ENCODE assay signal across 25 cellular contexts in the genomic region with DNA sequence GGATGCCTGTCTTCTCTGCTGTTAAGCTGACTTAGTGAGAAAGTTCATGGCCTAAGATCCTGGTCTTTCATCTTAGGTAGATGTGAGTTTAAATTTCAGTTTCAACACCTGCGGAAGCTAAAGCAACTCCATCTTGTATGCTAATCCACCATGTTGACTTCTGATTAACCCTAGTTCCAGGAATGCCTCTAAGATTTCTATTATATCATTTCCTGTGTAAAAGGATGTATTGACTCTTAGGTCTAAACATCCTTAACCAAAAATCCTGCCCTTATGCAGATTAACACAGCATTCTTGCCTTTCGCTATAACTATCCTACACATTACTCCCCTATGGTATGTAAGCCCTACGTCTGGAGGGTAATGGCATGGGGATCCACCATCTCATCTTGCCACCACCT.
DNase-seq lines count a peak whose midpoint lies in the region; ATAC-seq and TF ChIP-seq lines count a peak whose summit lies in the region.
"Had no signal": no experiment of that assay in that cellular context is flagged by ENCODE, and none has a peak within 500 bp of the region (broad histone marks: within the 10 kb centered on the region; RNA-seq: fewer than 3 reads in every experiment).

No MANE protein-coding gene starts in this region.

- ATAC-seq in CD4-positive, CD25-positive, alpha-beta regulatory T cell (ENCODE audit: low read depth in 2 of 2) = peak; percentile 46 to 47
- ATAC-seq in DND-41 (ENCODE audit: insufficient read depth, low read depth) (0 out of 3 replicates have a peak, but pooled peaks have one; percentile 22), GM18868 (IDR thresholded peaks at IDR 0.05; ENCODE audit: unreplicated experiment) (no peak)
- peak; percentile 90 for ATAC-seq in activated T-helper 17 cell treated with anti-CD3 and anti-CD28 coated beads, Interleukin-2, amount 50 U/mL, for 72 hours (replicated peaks)
- ATAC-seq: GM12878, HepG2 had no signal

- peaks cover 7% of the 10 kb centered on the region for H3K9me3 Mint-ChIP-seq in activated T-cell treated with anti-CD3 and anti-CD28 coated beads, Interleukin-2, amount 50 U/mL, for 24 hours
- peaks cover 0 to 4% (median 0%) of the 10 kb centered on the region in 7 donors for H3K9me3 Mint-ChIP-seq in CD4-positive, CD25-positive, alpha-beta regulatory T cell
- no peaks in the 10 kb centered on the region for H3K9me3 Mint-ChIP-seq in activated T-helper 17 cell treated with anti-CD3 and anti-CD28 coated beads, Interleukin-2, amount 50 U/mL, for 72 hours
- H3K9me3 Mint-ChIP-seq: HFFc6 had no signal

- H3K27me3 Mint-ChIP-seq in activated T-cell treated with anti-CD3 and anti-CD28 coated beads, Interleukin-2, amount 50 U/mL, for 24 hours = peaks cover 8% of the 10 kb centered on the region
- peaks cover 4% of the 10 kb centered on the region for H3K27me3 Mint-ChIP-seq in CD4-positive, CD25-positive, alpha-beta regulatory T cell
- peaks cover 3% of the 10 kb centered on the region for H3K27me3 Mint-ChIP-seq in activated T-helper 17 cell treated with anti-CD3 and anti-CD28 coated beads, Interleukin-2, amount 50 U/mL, for 72 hours

- H4K20me1 ChIP-seq in DND-41 (ENCODE audit: insufficient read depth, low read length) = no peaks in the 10 kb centered on the region
- H4K20me1 ChIP-seq: BLaER1 had no signal

- TF ChIP-seq CTCF in DND-41 (IDR thresholded peaks at IDR 0.05; ENCODE audit: borderline replicate concordance, extremely low read depth, low read length, poor library complexity, severe bottlenecking) = no peak

- H3K27me3 ChIP-seq in CD4-positive, CD25-positive, alpha-beta regulatory T cell (ENCODE audit: control insufficient read depth, insufficient read depth, low read length) = no peaks in the 10 kb centered on the region
- no peaks in the 10 kb centered on the region for H3K27me3 ChIP-seq in DND-41 (ENCODE audit: insufficient read depth, low read length, poor library complexity)
- H3K27me3 ChIP-seq: BLaER1 had no signal

- H3K36me3 ChIP-seq in CD4-positive, CD25-positive, alpha-beta regulatory T cell (ENCODE audit: control insufficient read depth, insufficient read depth, low read length) = no peaks in the 10 kb centered on the region
- H3K36me3 ChIP-seq in DND-41 (ENCODE audit: insufficient read depth, low read length) = no peaks in the 10 kb centered on the region
- H3K36me3 ChIP-seq: BLaER1 had no signal

- no peak overlapping the region for H3K4me3 Mint-ChIP-seq in activated T-cell treated with anti-CD3 and anti-CD28 coated beads, Interleukin-2, amount 50 U/mL, for 24 hours
- H3K4me3 Mint-ChIP-seq in CD4-positive, CD25-positive, alpha-beta regulatory T cell = no peak overlapping the region
- H3K4me3 Mint-ChIP-seq in activated T-helper 17 cell treated with anti-CD3 and anti-CD28 coated beads, Interleukin-2, amount 50 U/mL, for 72 hours = peak overlapping the region; percentile 14
- H3K4me3 Mint-ChIP-seq: CD4-positive, alpha-beta memory T cell; H9; HFFc6 had no signal

- no peaks in the 10 kb centered on the region for H3K36me3 Mint-ChIP-seq in activated T-cell treated with anti-CD3 and anti-CD28 coated beads, Interleukin-2, amount 50 U/mL, for 24 hours (ENCODE audit: low read depth)
- H3K36me3 Mint-ChIP-seq in CD4-positive, CD25-positive, alpha-beta regulatory T cell = no peaks in the 10 kb centered on the region
- no peaks in the 10 kb centered on the region for H3K36me3 Mint-ChIP-seq in activated T-helper 17 cell treated with anti-CD3 and anti-CD28 coated beads, Interleukin-2, amount 50 U/mL, for 72 hours (ENCODE audit: low read depth)
- H3K36me3 Mint-ChIP-seq: CD4-positive, alpha-beta memory T cell had no signal

- H3K9me3 ChIP-seq in CD4-positive, CD25-positive, alpha-beta regulatory T cell (ENCODE audit: control insufficient read depth in 2 of 2, low read length in 2 of 2) = no peaks in the 10 kb centered on the region
- H3K9me3 ChIP-seq in DND-41 (ENCODE audit: insufficient read depth, low read length, severe bottlenecking) = no peaks in the 10 kb centered on the region
- H3K9me3 ChIP-seq: BLaER1 had no signal

- peak overlapping the region; percentile 63 for H3K27ac Mint-ChIP-seq in activated T-cell treated with anti-CD3 and anti-CD28 coated beads, Interleukin-2, amount 50 U/mL, for 24 hours
- H3K27ac Mint-ChIP-seq in CD4-positive, CD25-positive, alpha-beta regulatory T cell = no peak overlapping the region
- peak overlapping the region; percentile 66 for H3K27ac Mint-ChIP-seq in activated T-helper 17 cell treated with anti-CD3 and anti-CD28 coated beads, Interleukin-2, amount 50 U/mL, for 72 hours
- H3K27ac Mint-ChIP-seq: CD4-positive, alpha-beta memory T cell; H9; HFFc6 had no signal

- no peaks in the 10 kb centered on the region for H3K4me1 ChIP-seq in CD4-positive, CD25-positive, alpha-beta regulatory T cell (ENCODE audit: control insufficient read depth, insufficient read depth, low read length, poor library complexity, severe bottlenecking)
- no peaks in the 10 kb centered on the region for H3K4me1 ChIP-seq in DND-41 (ENCODE audit: insufficient read depth, low read length)
- H3K4me1 ChIP-seq: Caco-2 had no signal

- no peak overlapping the region for H2AFZ ChIP-seq in DND-41 (ENCODE audit: low read depth, low read length)

- no peaks in the 10 kb centered on the region for H3K79me2 ChIP-seq in DND-41 (ENCODE audit: insufficient read depth, low read length)

- H3K4me3 ChIP-seq in CD4-positive, CD25-positive, alpha-beta regulatory T cell (ENCODE audit: low read depth, low read length) = no peak overlapping the region
- H3K4me3 ChIP-seq in DND-41 (ENCODE audit: low read depth in 1 of 2, low read length in 2 of 2) = no peak overlapping the region
- H3K4me3 ChIP-seq: BLaER1, GM12878 had no signal

- H3K27ac ChIP-seq in CD4-positive, CD25-positive, alpha-beta regulatory T cell (ENCODE audit: insufficient read depth, low read length, poor library complexity, severe bottlenecking) = no peak overlapping the region
- H3K27ac ChIP-seq in DND-41 (ENCODE audit: low read length) = no peak overlapping the region
- H3K27ac ChIP-seq: BLaER1, HL-60 had no signal

- no peak for DNase-seq in activated T-cell treated with anti-CD3 and anti-CD28 coated beads, Interleukin-2, amount 50 U/mL, for 24 hours
- DNase-seq in activated T-cell treated with anti-CD3 and anti-CD28 coated beads for 4 hours (no peak), DND-41 (no peak), occipital lobe (lab: John Stamatoyannopoulos, UW) (no peak)
- DNase-seq in CD4-positive, CD25-positive, alpha-beta regulatory T cell = peak in 1 of 3 donors; percentile 86
- DNase-seq: Caco-2; CD4-positive, alpha-beta memory T cell; DMS 273 treated with DMSO at 0.1 percent for 48 hours; DMS79 treated with DMSO at 0.1 percent for 48 hours; H9; HFFc6; KBM-7; MM.1S; NCI-H1048; NCI-H1417 treated with DMSO at 0.1 percent for 48 hours; NCI-H187; NCI-H446; NCI-H526; OCI-M1 had no signal

- no peak overlapping the region for H3K9ac ChIP-seq in DND-41 (ENCODE audit: low read depth, low read length)
- H3K9ac ChIP-seq: BLaER1 had no signal

- no peak overlapping the region for H3K4me2 ChIP-seq in DND-41 (ENCODE audit: insufficient read depth, low read length)
- H3K4me2 ChIP-seq: BLaER1 had no signal

- H3K4me1 Mint-ChIP-seq in activated T-cell treated with anti-CD3 and anti-CD28 coated beads, Interleukin-2, amount 50 U/mL, for 24 hours (ENCODE audit: low read depth) = peaks cover 18% of the 10 kb centered on the region
- peaks cover 0 to 10% (median 5%) of the 10 kb centered on the region in 4 donors for H3K4me1 Mint-ChIP-seq in CD4-positive, CD25-positive, alpha-beta regulatory T cell
- H3K4me1 Mint-ChIP-seq in activated T-helper 17 cell treated with anti-CD3 and anti-CD28 coated beads, Interleukin-2, amount 50 U/mL, for 72 hours = peaks cover 8% of the 10 kb centered on the region

Comparison
In these comparisons a context has a peak if more than half of its experiments do, and no peak if none do; other contexts are left out.
1. H3K27ac Mint-ChIP-seq: peak in activated T-cell treated with anti-CD3 and anti-CD28 coated beads, Interleukin-2, amount 50 U/mL, for 24 hours (single experiment) and activated T-helper 17 cell treated with anti-CD3 and anti-CD28 coated beads, Interleukin-2, amount 50 U/mL, for 72 hours (single experiment); none in CD4-positive, CD25-positive, alpha-beta regulatory T cell (0 of 3).